ENCODE assay signal across 11 cellular contexts in the genomic region with DNA sequence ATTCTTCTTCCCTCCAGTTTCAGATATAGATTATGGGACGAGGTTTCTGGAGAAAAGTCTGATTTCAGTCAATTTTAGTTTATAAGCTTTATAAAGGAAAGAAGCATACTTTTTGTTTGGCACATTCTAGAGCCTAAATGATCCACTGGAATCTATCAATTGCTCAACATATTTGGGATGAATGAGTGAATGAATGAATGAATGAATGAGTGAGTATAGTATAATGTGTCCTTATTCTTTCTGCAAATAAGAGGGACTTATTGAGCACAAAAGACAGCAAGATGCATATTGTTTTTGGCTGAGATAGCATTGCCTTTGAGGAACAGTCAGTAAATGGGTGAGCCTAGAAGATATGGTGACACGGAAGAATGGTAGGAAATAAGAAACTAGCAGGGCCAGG.
"Had no signal": no experiment of that assay in that cellular context is flagged by ENCODE, and none has a peak within 500 bp of the region (broad histone marks: within the 10 kb centered on the region; RNA-seq: fewer than 3 reads in every experiment).

No MANE protein-coding gene starts in this region.

- H3K9ac ChIP-seq: GM23248 had no signal

- H3K9me3 Mint-ChIP-seq: GM23338, H9 had no signal

- DNase-seq: GM23248, GOT3, H7, H9, HCEC 1CT, HFFc6 had no signal

- H3K4me3 Mint-ChIP-seq: GM23338, H9, HFFc6 had no signal

- H2AFZ ChIP-seq: GM23248, GM23338 had no signal

- ATAC-seq: GM23338, HCT116 had no signal

- H3K36me3 ChIP-seq: HAP-1 had no signal

- H3K4me2 ChIP-seq: GM23338 had no signal

- H3K27ac Mint-ChIP-seq: GM23338, H9, HFFc6 had no signal

- FAIRE-seq: H1, H54 had no signal

- H3K27ac ChIP-seq: GM23248 had no signal

- H3K4me1 ChIP-seq: HAP-1 had no signal

- H3K4me3 ChIP-seq: GM23248, GM23338, HAP-1 had no signal

- H3K9me3 ChIP-seq: HAP-1 had no signal
